18 cellular contexts compared by ENCODE assay signal in the genomic region with DNA sequence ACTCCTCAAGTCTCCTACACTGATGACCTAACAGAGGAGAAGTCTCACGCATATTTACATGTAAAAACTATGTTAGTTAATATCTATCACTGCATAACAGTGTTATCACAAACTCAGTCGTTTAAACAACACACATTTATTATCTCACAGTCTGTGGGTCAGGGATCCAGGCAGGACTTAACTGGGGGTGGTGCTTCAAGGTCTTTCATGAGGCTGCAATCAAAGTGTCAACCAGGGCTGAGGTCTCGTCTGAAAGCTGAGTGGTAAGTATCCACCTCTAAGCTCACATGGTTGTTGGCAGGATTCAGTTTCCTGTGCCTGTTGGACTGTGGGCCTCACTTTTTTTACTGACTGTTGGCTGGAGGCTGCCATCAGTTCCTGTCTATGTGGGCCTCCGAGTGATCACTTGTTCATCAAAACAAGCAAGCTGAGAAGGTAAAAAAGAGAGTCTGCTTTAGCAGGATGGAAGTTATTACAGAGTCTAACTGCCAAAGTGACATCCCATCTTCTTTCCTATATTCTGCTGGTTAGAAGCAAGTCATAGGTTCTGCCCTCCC.
DNase-seq lines count a peak whose midpoint lies in the region; ATAC-seq and TF ChIP-seq lines count a peak whose summit lies in the region.
"Had no signal": no experiment of that assay in that cellular context is flagged by ENCODE, and none has a peak within 500 bp of the region (broad histone marks: within the 10 kb centered on the region; RNA-seq: fewer than 3 reads in every experiment).

No MANE protein-coding gene starts in this region.

- no peak overlapping the region for H3K9ac ChIP-seq in GM23248
- no peak overlapping the region for H3K9ac ChIP-seq in mesenchymal stem cell (ENCODE audit: low read length)

- WGBS in GM23248 (ENCODE audit: low coverage in 1 of 2, low lambda C conversion rate in 2 of 2, missing lambda C conversion rate in 2 of 2), 2 experiments, result 75 to 77% methylated on average over 4 of the region's 4 CpGs
- 65% methylated on average over 2 of the region's 4 CpGs for WGBS in mesenchymal stem cell

- peak overlapping the region; percentile 91 to 96 for H2BK12ac ChIP-seq in mesenchymal stem cell (ENCODE audit: low read length in 2 of 2)

- H2BK15ac ChIP-seq in mesenchymal stem cell (ENCODE audit: low read depth, poor library complexity, severe bottlenecking), result no peak overlapping the region

- H3K79me2 ChIP-seq in GM23248 (ENCODE audit: insufficient read depth) (no peaks in the 10 kb centered on the region), OCI-LY7 (ENCODE audit: insufficient read depth, low read depth, low read length) (no peaks in the 10 kb centered on the region)

- no peaks in the 10 kb centered on the region for H3K27me3 ChIP-seq in GM23248 (replicated peaks; ENCODE audit: insufficient read depth)
- no peaks in the 10 kb centered on the region for H3K27me3 ChIP-seq in WERI-Rb-1 (ENCODE audit: insufficient read depth, low read depth, severe bottlenecking)
- no peaks in the 10 kb centered on the region for H3K27me3 ChIP-seq in mesenchymal stem cell (ENCODE audit: control insufficient read depth in 1 of 2, insufficient read depth in 1 of 2, low read length in 2 of 2)
- H3K27me3 ChIP-seq: MG63, tibial artery had no signal

- peak; percentile 10 for DNase-seq in GM12865 (ENCODE audit: low read depth)
- DNase-seq in GM23248, result no peak
- peak; percentile 22 for DNase-seq in WERI-Rb-1
- no peak for DNase-seq in mesenchymal stem cell
- no peak for DNase-seq in occipital lobe (lab: John Stamatoyannopoulos, UW)
- DNase-seq in OCI-LY7 (ENCODE audit: low spot score), result no peak
- DNase-seq: activated CD4-positive, alpha-beta memory T cell treated with anti-CD3 and anti-CD28 coated beads for 36 hours; activated naive CD4-positive, alpha-beta T cell treated with anti-CD3 and anti-CD28 coated beads, Interleukin-2, amount 50 U/mL, for 16 hours; activated T-cell treated with anti-CD3 and anti-CD28 coated beads, Interleukin-2, amount 50 U/mL, for 1 hour; lower lobe of right lung; MG63; NCI-H2029; NCI-H526 treated with DMSO at 0.1 percent for 48 hours; tibial artery had no signal

- H3K14ac ChIP-seq in mesenchymal stem cell (ENCODE audit: low read length in 2 of 2), result no peak overlapping the region

- H3K36me3 ChIP-seq in GM23248 (ENCODE audit: low read depth), result no peaks in the 10 kb centered on the region
- no peaks in the 10 kb centered on the region for H3K36me3 ChIP-seq in WERI-Rb-1
- H3K36me3 ChIP-seq in mesenchymal stem cell (ENCODE audit: control insufficient read depth in 1 of 2, insufficient read depth in 2 of 2, low read depth in 1 of 2, low read length in 2 of 2), result no peaks in the 10 kb centered on the region
- H3K36me3 ChIP-seq in OCI-LY7 (ENCODE audit: insufficient read depth, low read length), result no peaks in the 10 kb centered on the region
- H3K36me3 ChIP-seq: lower lobe of right lung, MG63, tibial artery had no signal

- peak overlapping the region; percentile 52 to 97 for H3K18ac ChIP-seq in mesenchymal stem cell (ENCODE audit: low read depth in 1 of 2, low read length in 2 of 2)

- H3K4me3 ChIP-seq in GM12865 (ENCODE audit: low read depth, low read length), result no peak overlapping the region
- no peak overlapping the region for H3K4me3 ChIP-seq in GM23248
- H3K4me3 ChIP-seq in WERI-Rb-1 (ENCODE audit: low read depth, low read length), result no peak overlapping the region
- H3K4me3 ChIP-seq in mesenchymal stem cell (ENCODE audit: insufficient read depth in 1 of 2, low read depth in 1 of 2, low read length in 2 of 2), result no peak overlapping the region
- no peak overlapping the region for H3K4me3 ChIP-seq in OCI-LY7 (ENCODE audit: low read depth, low read length, poor library complexity, severe bottlenecking)
- H3K4me3 ChIP-seq: lower lobe of right lung, MG63, tibial artery had no signal

- H3K4me2 ChIP-seq in GM23248 (ENCODE audit: unreplicated experiment), result no peak overlapping the region
- H3K4me2 ChIP-seq in mesenchymal stem cell (ENCODE audit: low read length, poor library complexity, severe bottlenecking), result no peak overlapping the region
- no peak overlapping the region for H3K4me2 ChIP-seq in OCI-LY7 (ENCODE audit: low read length)

- H4K91ac ChIP-seq in mesenchymal stem cell (ENCODE audit: low read length), result no peak overlapping the region

- in situ Hi-C loops in GM23248 (cut with MboI), result no loop called here

- H3K9me2 ChIP-seq in GM23248 (ENCODE audit: insufficient read depth) (no peaks in the 10 kb centered on the region), OCI-LY7 (ENCODE audit: insufficient read depth, low read length) (no peaks in the 10 kb centered on the region)

- CTCF ChIA-PET in OCI-LY7 (lab: Charles Lee; ENCODE audit: unreplicated experiment), result no interaction called here

- H3K23ac ChIP-seq in mesenchymal stem cell (ENCODE audit: low read length in 2 of 2), result no peak overlapping the region

- TF ChIP-seq CTCF in GM12865 (IDR thresholded peaks at IDR 0.05; ENCODE audit: insufficient read depth, low read depth, low read length, missing control alignments) (no peak), WERI-Rb-1 (IDR thresholded peaks at IDR 0.05; ENCODE audit: low read depth, low read length) (no peak), OCI-LY7 (conservative IDR thresholded peaks at IDR 0.05; ENCODE audit: low read length) (no peak)

- H4K8ac ChIP-seq in mesenchymal stem cell (ENCODE audit: low read length), result peak overlapping the region; percentile 59

- POLR2A ChIA-PET in OCI-LY7 (lab: Charles Lee), result no interaction called here

- peak overlapping the region in 1 of 2 experiments; percentile 73 for H3K4ac ChIP-seq in mesenchymal stem cell (ENCODE audit: low read depth in 1 of 2, low read length in 2 of 2)

- H2AFZ ChIP-seq in GM23248, result peak overlapping the region; percentile 50
- H2AFZ ChIP-seq in mesenchymal stem cell (ENCODE audit: low read depth, low read length), result no peak overlapping the region
- H2AFZ ChIP-seq in OCI-LY7 (ENCODE audit: low read length), result no peak overlapping the region

- no peak overlapping the region for H2BK120ac ChIP-seq in mesenchymal stem cell (ENCODE audit: low read depth, low read length)

- H3K27ac ChIP-seq in GM23248 (no peak overlapping the region), WERI-Rb-1 (peak overlapping the region; percentile 57), mesenchymal stem cell (ENCODE audit: low read length, poor library complexity, severe bottlenecking) (no peak overlapping the region), OCI-LY7 (ENCODE audit: low read depth, low read length, poor library complexity, severe bottlenecking) (no peak overlapping the region)
- H3K27ac ChIP-seq: lower lobe of right lung had no signal

- no peaks in the 10 kb centered on the region for H3K79me1 ChIP-seq in mesenchymal stem cell (replicated peaks; ENCODE audit: low read length, poor library complexity, severe bottlenecking)

- no peaks in the 10 kb centered on the region for H3F3A ChIP-seq in GM23248 (ENCODE audit: insufficient read depth)

- intact Hi-C loops in OCI-LY7 (cut with micrococcal nuclease; ENCODE audit: unreplicated experiment), result no loop called here

- H4K20me1 ChIP-seq in GM23248 (ENCODE audit: insufficient read depth), result no peaks in the 10 kb centered on the region
- no peaks in the 10 kb centered on the region for H4K20me1 ChIP-seq in OCI-LY7 (ENCODE audit: insufficient read depth, low read length)

- ATAC-seq in HG02623 (IDR thresholded peaks at IDR 0.05; ENCODE audit: unreplicated experiment) (no peak), HG02840 (IDR thresholded peaks at IDR 0.05; ENCODE audit: low FRiP score, unreplicated experiment) (no peak)
- ATAC-seq: lower lobe of right lung; natural killer cell treated with Interleukin-12 subunit alpha and Interleukin-12 subunit beta and Interleukin-15 and Interleukin-18, amount 100 ng/mL, for 72 hours; stimulated activated memory B cell treated with anti-CD40 and anti-IgM and Interleukin-4, amounts not matched to agents 10 μg/mL and 1 μg/mL and 100 μg/mL, for 72 hours had no signal

- BruUV-seq in OCI-LY7 (replicated peaks; lab: Mats Ljungman, UMichigan), result no TSS peak

- H2BK5ac ChIP-seq in mesenchymal stem cell (ENCODE audit: low read depth, low read length, poor library complexity, severe bottlenecking), result no peak overlapping the region

- no peaks in the 10 kb centered on the region for H3K4me1 ChIP-seq in GM23248 (ENCODE audit: insufficient read depth)
- H3K4me1 ChIP-seq in mesenchymal stem cell (ENCODE audit: control insufficient read depth, insufficient read depth, low read depth, low read length), result peaks cover 3% of the 10 kb centered on the region
- H3K4me1 ChIP-seq in OCI-LY7 (ENCODE audit: insufficient read depth, low read length, poor library complexity, severe bottlenecking), result no peaks in the 10 kb centered on the region
- H3K4me1 ChIP-seq: lower lobe of right lung had no signal

- H3K9me3 ChIP-seq in GM23248 (ENCODE audit: low read depth) (no peaks in the 10 kb centered on the region), WERI-Rb-1 (ENCODE audit: severe bottlenecking) (peaks cover 5% of the 10 kb centered on the region), mesenchymal stem cell (ENCODE audit: control insufficient read depth, low read length) (peaks cover 13% of the 10 kb centered on the region), OCI-LY7 (ENCODE audit: low read length) (no peaks in the 10 kb centered on the region)
- H3K9me3 ChIP-seq: lower lobe of right lung, MG63, tibial artery had no signal

- H2AK5ac ChIP-seq in mesenchymal stem cell (ENCODE audit: low read length, severe bottlenecking), result no peak overlapping the region

Comparison
In these comparisons a context has a peak if more than half of its experiments do, and no peak if none do; other contexts are left out.
1. DNase-seq: peak in GM12865 (single experiment) and WERI-Rb-1 (single experiment); none in GM23248 (single experiment), mesenchymal stem cell (single experiment), occipital lobe (single experiment) and OCI-LY7 (single experiment).